Comparison of ENCODE assay signal across 8 cellular contexts in genomic region chr3:151838574-151839312, GRCh38. TPM values are rescaled to one million over a fixed set of nuclear protein-coding genes. Genes with fewer than 3 reads are reported as not detected.
A peak's percentile ranks its signal among the peaks of the same experiment; 100 is the strongest.
DNase-seq lines count a peak whose midpoint lies in the region; ATAC-seq and TF ChIP-seq lines count a peak whose summit lies in the region.

No MANE protein-coding gene starts in this region.

- no peaks in the 10 kb centered on the region for H3K9me3 Mint-ChIP-seq in CD14-positive monocyte
- H3K9me3 Mint-ChIP-seq in activated CD8-positive, alpha-beta T cell treated with anti-CD3 and anti-CD28 coated beads for 36 hours = no peaks in the 10 kb centered on the region
- no peaks in the 10 kb centered on the region for H3K9me3 Mint-ChIP-seq in progenitor cell of endocrine pancreas (ENCODE audit: low read depth)

- peak overlapping the region in 1 of 2 donors; percentile 64 for H3K4me3 Mint-ChIP-seq in CD14-positive monocyte
- no peak overlapping the region for H3K4me3 Mint-ChIP-seq in activated CD8-positive, alpha-beta T cell treated with anti-CD3 and anti-CD28 coated beads for 36 hours
- H3K4me3 Mint-ChIP-seq in progenitor cell of endocrine pancreas (ENCODE audit: low read depth) = no peak overlapping the region

- intact Hi-C loops in CD14-positive monocyte (cut with micrococcal nuclease) = loop anchor here (2.0 to 10.0 kb wide), 4 partner anchors 80 to 546 kb away; no protein-coding TSS in a partner anchor
- intact Hi-C loops in activated CD8-positive, alpha-beta T cell treated with anti-CD3 and anti-CD28 coated beads for 36 hours (cut with micrococcal nuclease) = loop anchor here (5.0 to 10.0 kb wide), 3 partner anchors 374 to 544 kb away; partner anchors contain the start of gene IGSF10
- intact Hi-C loops in head of caudate nucleus (cut with DNase I) = no loop called here

- H3K4me1 Mint-ChIP-seq in CD14-positive monocyte (peaks cover 13% of the 10 kb centered on the region), progenitor cell of endocrine pancreas (ENCODE audit: low read depth) (peaks cover 15% of the 10 kb centered on the region)
- H3K4me1 Mint-ChIP-seq in activated CD8-positive, alpha-beta T cell treated with anti-CD3 and anti-CD28 coated beads for 36 hours (ENCODE audit: low read depth) = no peaks in the 10 kb centered on the region

- peak; percentile 67 for ATAC-seq in GM18519 (IDR thresholded peaks at IDR 0.05; ENCODE audit: low FRiP score, unreplicated experiment)
- ATAC-seq in HG03139 (IDR thresholded peaks at IDR 0.05; ENCODE audit: unreplicated experiment) = peak; percentile 57
- peak; percentile 76 for ATAC-seq in activated CD8-positive, alpha-beta T cell treated with anti-CD3 and anti-CD28 coated beads for 36 hours

- DNase-seq in CD14-positive monocyte (ENCODE audit: low spot score) (peak; percentile 55), NCI-H446 treated with DMSO at 0.1 percent for 48 hours (lab: John Stamatoyannopoulos, UW) (peak; percentile 62), head of caudate nucleus (peak in 38 of 42 donors; percentile 8 to 85 (median 56)), progenitor cell of endocrine pancreas (ENCODE audit: low spot score, unreplicated experiment) (no peak), mesenteric fat pad (ENCODE audit: low spot score) (no peak)
- DNase-seq in activated CD8-positive, alpha-beta T cell treated with anti-CD3 and anti-CD28 coated beads for 36 hours = peak; percentile 51

- POLR2A ChIA-PET in activated CD8-positive, alpha-beta T cell treated with anti-CD3 and anti-CD28 coated beads for 36 hours (lab: Charles Lee) = no interaction called here

- CTCF ChIA-PET in activated CD8-positive, alpha-beta T cell treated with anti-CD3 and anti-CD28 coated beads for 36 hours (lab: Charles Lee) = interaction anchor here (0.7 to 5.8 kb wide), 24 partner anchors 10 to 671 kb away, joined by 3 to 35 read pairs (median 4); no protein-coding TSS in a partner anchor

- TF ChIP-seq CTCF in CD14-positive monocyte (IDR thresholded peaks at IDR 0.05) = peak; percentile 82
- TF ChIP-seq CTCF in activated CD8-positive, alpha-beta T cell treated with anti-CD3 and anti-CD28 coated beads for 36 hours (IDR thresholded peaks at IDR 0.05) = peak; percentile 77
- TF ChIP-seq CTCF in progenitor cell of endocrine pancreas (IDR thresholded peaks at IDR 0.05; ENCODE audit: unreplicated experiment) = peak; percentile 95

- H3K36me3 Mint-ChIP-seq in CD14-positive monocyte = no peaks in the 10 kb centered on the region
- no peaks in the 10 kb centered on the region for H3K36me3 Mint-ChIP-seq in activated CD8-positive, alpha-beta T cell treated with anti-CD3 and anti-CD28 coated beads for 36 hours (ENCODE audit: low read depth)
- no peaks in the 10 kb centered on the region for H3K36me3 Mint-ChIP-seq in progenitor cell of endocrine pancreas (ENCODE audit: insufficient read depth)

- H3K27me3 Mint-ChIP-seq in CD14-positive monocyte (ENCODE audit: low read depth in 3 of 3) (peaks cover 0 to 5% (median 1%) of the 10 kb centered on the region in 3 donors), progenitor cell of endocrine pancreas (no peaks in the 10 kb centered on the region)
- peaks cover 3% of the 10 kb centered on the region for H3K27me3 Mint-ChIP-seq in activated CD8-positive, alpha-beta T cell treated with anti-CD3 and anti-CD28 coated beads for 36 hours

- H3K27ac Mint-ChIP-seq in CD14-positive monocyte = no peak overlapping the region
- no peak overlapping the region for H3K27ac Mint-ChIP-seq in activated CD8-positive, alpha-beta T cell treated with anti-CD3 and anti-CD28 coated beads for 36 hours
- H3K27ac Mint-ChIP-seq in progenitor cell of endocrine pancreas = no peak overlapping the region

RNA-seq across cellular contexts. Expression of gene AADAC, which starts 24.8 kb away (rescaled TPM):
- not detected for polyA plus RNA-seq in CD14-positive monocyte
- not detected for total RNA-seq in activated CD8-positive, alpha-beta T cell treated with anti-CD3 and anti-CD28 coated beads for 36 hours
- total RNA-seq in progenitor cell of endocrine pancreas (not detected in 2 replicates), mesenteric fat pad (0.93 TPM)

RNA-seq across cellular contexts. Expression of gene SUCNR1, which starts 34.7 kb away (rescaled TPM):
- under 1 TPM; 0.20 to 0.28 TPM for polyA plus RNA-seq in CD14-positive monocyte
- total RNA-seq in activated CD8-positive, alpha-beta T cell treated with anti-CD3 and anti-CD28 coated beads for 36 hours = not detected
- total RNA-seq in progenitor cell of endocrine pancreas (0.07 and 0.16 TPM in 2 replicates), mesenteric fat pad (1.8 TPM)

Comparison
In these comparisons a context has a peak if more than half of its experiments do, and no peak if none do; other contexts are left out.
1. DNase-seq: peak in CD14-positive monocyte (single experiment), NCI-H446 treated with DMSO at 0.1 percent for 48 hours (single experiment), activated CD8-positive, alpha-beta T cell treated with anti-CD3 and anti-CD28 coated beads for 36 hours (single experiment) and head of caudate nucleus (38 of 42); none in progenitor cell of endocrine pancreas (single experiment) and mesenteric fat pad (single experiment).
2. Peak in every context shown above with its lines, with median percentiles within 50 percentile points of each other: CTCF ChIP-seq and ATAC-seq.